1 cellular context compared by ENCODE assay signal in the genomic region with DNA sequence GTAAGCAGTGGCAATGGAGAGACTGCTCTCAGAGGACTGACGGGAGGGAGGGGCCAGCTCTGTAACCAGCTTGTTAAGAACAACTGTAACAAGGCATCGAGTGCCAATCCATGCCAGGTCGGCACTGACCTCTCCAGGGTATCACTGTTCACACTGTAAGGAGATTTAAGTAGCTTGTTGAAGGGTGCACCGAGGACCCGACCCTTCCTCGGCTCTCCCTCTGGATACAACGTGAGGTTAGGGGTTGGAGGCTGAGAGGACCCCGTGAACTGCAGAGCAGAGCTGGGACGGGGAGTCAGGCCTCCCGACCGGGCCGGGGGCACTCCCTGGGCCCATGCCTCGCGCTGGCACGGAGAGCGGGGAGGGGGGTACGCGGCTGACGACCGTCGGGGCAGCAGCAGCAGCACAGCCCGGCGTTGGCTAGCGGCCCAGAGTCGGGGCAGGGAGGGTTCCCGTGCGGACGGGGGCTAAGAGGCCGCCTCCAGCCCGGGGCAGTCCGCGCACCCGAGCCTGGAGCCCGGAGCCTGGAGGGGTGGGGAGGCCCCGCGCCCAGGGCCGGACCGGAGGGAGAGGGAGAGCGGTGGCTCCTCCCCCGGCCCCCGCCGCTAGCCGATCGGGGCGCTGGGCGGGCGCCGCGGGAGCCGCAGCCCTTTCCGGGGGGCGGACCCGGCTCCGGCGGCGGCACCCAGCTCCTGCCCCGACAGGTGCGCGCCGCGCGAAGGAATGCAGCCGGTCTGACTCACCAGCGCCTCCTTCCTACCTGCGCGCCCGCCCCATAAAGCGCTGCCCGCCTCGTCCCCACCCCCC.
TF ChIP-seq lines count a peak whose summit lies in the region.

ITGB4 (plus strand) TSS at position 804 of the 807 bp plus-strand sequence. CDS start 3,245 bp downstream, outside the sequence.

TF ChIP-seq in H1, 55 proteins besides CTCF, POLR2A, EP300 and RAD21 (continued from another document):
- TF ChIP-seq TEAD4 (IDR thresholded peaks at IDR 0.05; ENCODE audit: low read depth, low read length) = peak; percentile 77; the same call in 1 of the 2 replicates
TF ChIP-seq in H1: peak in this region for 6.
